Comparison of ENCODE assay signal across 24 cellular contexts in genomic region chr3:194471863-194472262, GRCh38. TPM values are rescaled to one million over a fixed set of nuclear protein-coding genes. Genes with fewer than 3 reads are reported as not detected.
DNase-seq lines count a peak whose midpoint lies in the region; ATAC-seq, FAIRE-seq and TF ChIP-seq lines count a peak whose summit lies in the region.
"Had no signal": no experiment of that assay in that cellular context is flagged by ENCODE, and none has a peak within 500 bp of the region (broad histone marks: within the 10 kb centered on the region; RNA-seq: fewer than 3 reads in every experiment).

No MANE protein-coding gene starts in this region.

- no peaks in the 10 kb centered on the region for H3K36me3 ChIP-seq in endocrine pancreas (ENCODE audit: control insufficient read depth, insufficient read depth, low read length)
- H3K36me3 ChIP-seq: colonic mucosa, esophagus squamous epithelium, gastrocnemius medialis, spleen, upper lobe of left lung had no signal

- peaks cover 23% of the 10 kb centered on the region for H3K4me1 Mint-ChIP-seq in stimulated activated memory B cell treated with anti-CD40 and anti-IgM and Interleukin-4, amounts not matched to agents 10 μg/mL and 1 μg/mL and 100 μg/mL, for 72 hours

- DNase-seq in H54 (ENCODE audit: insufficient read length, low spot score) (no peak), NB4 (ENCODE audit: low read depth) (peak; percentile 11), sciatic nerve (ENCODE audit: low spot score) (no peak), NCI-H774 (lab: John Stamatoyannopoulos, UW) (no peak)
- DNase-seq in activated effector memory CD4-positive, alpha-beta T cell treated with Interleukin-2 at 50 U/mL for 16 hours, result no peak
- DNase-seq: activated T-cell treated with anti-CD3 and anti-CD28 coated beads, Interleukin-2, amount 50 U/mL, for 48 hours; colonic mucosa; esophagus squamous epithelium; gastrocnemius medialis; H7; left colon; retina; Right ventricle myocardium superior; spleen; stimulated activated CD4-positive, alpha-beta T cell treated with anti-CD3 and anti-CD28 coated beads, Interleukin-4, amount 100 ng/mL, for 1 hour; upper lobe of left lung had no signal

- H3K27me3 Mint-ChIP-seq in stimulated activated memory B cell treated with anti-CD40 and anti-IgM and Interleukin-4, amounts not matched to agents 10 μg/mL and 1 μg/mL and 100 μg/mL, for 72 hours, result no peaks in the 10 kb centered on the region
- H3K27me3 Mint-ChIP-seq: CD4-positive, CD25-positive, alpha-beta regulatory T cell; effector memory CD8-positive, alpha-beta T cell; natural killer cell treated with Interleukin-12 subunit alpha and Interleukin-12 subunit beta and Interleukin-15 and Interleukin-18, amount 100 ng/mL, for 72 hours had no signal

- no peak for TF ChIP-seq CTCF in NB4 (IDR thresholded peaks at IDR 0.05; ENCODE audit: low read depth, low read length)

- peak; percentile 6 for FAIRE-seq in H54 (lab: Jason Lieb, UNC)

- ATAC-seq in sciatic nerve, result peak; percentile 17
- no peak for ATAC-seq in stimulated activated memory B cell treated with anti-CD40 and anti-IgM and Interleukin-4, amounts not matched to agents 10 μg/mL and 1 μg/mL and 100 μg/mL, for 72 hours
- ATAC-seq in GM18505 (IDR thresholded peaks at IDR 0.05; ENCODE audit: unreplicated experiment), result no peak

- TF ChIP-seq POLR2A in H54 (IDR thresholded peaks at IDR 0.05; ENCODE audit: low read depth, low read length), result no peak
- no peak for TF ChIP-seq POLR2A in NB4 (IDR thresholded peaks at IDR 0.05; ENCODE audit: extremely low read depth, insufficient read length)
- no peak for TF ChIP-seq POLR2A in GM18505 (IDR thresholded peaks at IDR 0.05; ENCODE audit: borderline replicate concordance, extremely low read depth, insufficient read depth, insufficient read length)

- H3K4me1 ChIP-seq in endocrine pancreas (ENCODE audit: control insufficient read depth, insufficient read depth, low read length), result peaks cover 49% of the 10 kb centered on the region
- H3K4me1 ChIP-seq: colonic mucosa had no signal

- no peaks in the 10 kb centered on the region for H3K36me3 Mint-ChIP-seq in stimulated activated memory B cell treated with anti-CD40 and anti-IgM and Interleukin-4, amounts not matched to agents 10 μg/mL and 1 μg/mL and 100 μg/mL, for 72 hours
- H3K36me3 Mint-ChIP-seq: CD4-positive, CD25-positive, alpha-beta regulatory T cell; natural killer cell treated with Interleukin-12 subunit alpha and Interleukin-12 subunit beta and Interleukin-15 and Interleukin-18, amount 100 ng/mL, for 72 hours had no signal

- no peaks in the 10 kb centered on the region for H3K9me3 Mint-ChIP-seq in stimulated activated memory B cell treated with anti-CD40 and anti-IgM and Interleukin-4, amounts not matched to agents 10 μg/mL and 1 μg/mL and 100 μg/mL, for 72 hours
- H3K9me3 Mint-ChIP-seq: activated naive CD4-positive, alpha-beta T cell treated with anti-CD3 and anti-CD28 coated beads for 36 hours; CD4-positive, CD25-positive, alpha-beta regulatory T cell; effector memory CD8-positive, alpha-beta T cell; natural killer cell treated with Interleukin-12 subunit alpha and Interleukin-12 subunit beta and Interleukin-15 and Interleukin-18, amount 100 ng/mL, for 72 hours had no signal

- H3K27me3 ChIP-seq in endocrine pancreas (ENCODE audit: control insufficient read depth, insufficient read depth, low read length), result no peaks in the 10 kb centered on the region
- H3K27me3 ChIP-seq: colonic mucosa, esophagus squamous epithelium, gastrocnemius medialis, hepatocyte, spleen, upper lobe of left lung had no signal

- no peaks in the 10 kb centered on the region for H3K9me3 ChIP-seq in endocrine pancreas (ENCODE audit: control insufficient read depth, low read length)
- H3K9me3 ChIP-seq: colonic mucosa, esophagus squamous epithelium, gastrocnemius medialis, spleen, upper lobe of left lung had no signal

- intact Hi-C loops in sciatic nerve (cut with DNase I), result no loop called here

- H3K4me3 ChIP-seq in NB4 (ENCODE audit: low read depth, low read length) (no peak overlapping the region), endocrine pancreas (ENCODE audit: control insufficient read depth, insufficient read depth, low read length) (no peak overlapping the region)
- H3K4me3 ChIP-seq: colonic mucosa, esophagus squamous epithelium, gastrocnemius medialis, hepatocyte, spleen, upper lobe of left lung had no signal

- H3K9ac ChIP-seq in endocrine pancreas (ENCODE audit: control insufficient read depth, insufficient read depth, low read length), result peak overlapping the region; percentile 41

- no peak overlapping the region for H3K4me3 Mint-ChIP-seq in stimulated activated memory B cell treated with anti-CD40 and anti-IgM and Interleukin-4, amounts not matched to agents 10 μg/mL and 1 μg/mL and 100 μg/mL, for 72 hours
- H3K4me3 Mint-ChIP-seq: activated naive CD4-positive, alpha-beta T cell treated with anti-CD3 and anti-CD28 coated beads for 36 hours; effector memory CD8-positive, alpha-beta T cell; natural killer cell treated with Interleukin-12 subunit alpha and Interleukin-12 subunit beta and Interleukin-15 and Interleukin-18, amount 100 ng/mL, for 72 hours had no signal

- no peak overlapping the region for H3K27ac Mint-ChIP-seq in stimulated activated memory B cell treated with anti-CD40 and anti-IgM and Interleukin-4, amounts not matched to agents 10 μg/mL and 1 μg/mL and 100 μg/mL, for 72 hours
- H3K27ac Mint-ChIP-seq: activated naive CD4-positive, alpha-beta T cell treated with anti-CD3 and anti-CD28 coated beads for 36 hours; effector memory CD8-positive, alpha-beta T cell had no signal

RNA-seq across cellular contexts. Expression of gene ATP13A3, which starts 14.9 kb away (rescaled TPM):
- total RNA-seq in sciatic nerve, result 124 TPM
